Comparison of ENCODE assay signal across 16 cellular contexts in the genomic region with DNA sequence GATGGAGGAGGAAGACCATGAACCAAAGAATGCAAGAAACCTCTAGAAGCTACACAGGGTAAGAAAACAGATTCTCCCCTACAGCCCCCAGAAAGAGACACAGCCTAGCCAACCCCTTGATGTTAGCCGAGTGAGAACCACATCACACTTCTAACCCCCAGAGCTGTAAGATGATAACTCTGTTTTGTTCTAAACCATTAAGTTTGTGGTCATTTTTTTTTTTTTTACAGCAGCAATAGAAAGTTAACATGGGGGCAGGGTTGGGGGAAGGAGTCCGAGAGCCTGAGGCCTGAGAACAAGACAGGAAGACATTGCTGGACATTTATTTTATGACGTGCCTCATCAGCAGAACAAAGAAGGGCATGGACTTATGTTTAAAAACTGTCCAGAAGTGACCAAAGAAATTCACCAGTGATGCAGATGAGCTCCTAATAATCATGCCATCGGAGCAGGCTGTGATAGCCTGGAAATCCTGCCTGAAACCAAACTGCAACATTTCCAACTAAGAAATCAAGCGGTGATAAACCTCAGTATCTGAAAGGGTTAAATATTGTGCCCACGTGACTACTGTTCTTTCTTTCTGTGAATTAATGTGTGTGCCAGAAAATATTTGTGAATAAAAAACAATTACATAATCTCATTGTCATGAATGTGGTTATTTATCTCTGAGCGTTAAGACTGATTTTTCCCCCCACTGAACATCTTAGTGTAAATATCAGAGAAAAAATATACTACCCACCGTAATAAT. TPM values are rescaled to one million over a fixed set of nuclear protein-coding genes. Genes with fewer than 3 reads are reported as not detected.
DNase-seq lines count a peak whose midpoint lies in the region; ATAC-seq, FAIRE-seq and TF ChIP-seq lines count a peak whose summit lies in the region.
"Had no signal": no experiment of that assay in that cellular context is flagged by ENCODE, and none has a peak within 500 bp of the region (broad histone marks: within the 10 kb centered on the region; RNA-seq: fewer than 3 reads in every experiment).

No MANE protein-coding gene starts in this region.

- 83% methylated on average over 8 of the region's 8 CpGs for WGBS in K562 (ENCODE audit: insufficient coverage, low coverage, missing lambda C conversion rate)
- 37% methylated on average over 8 of the region's 8 CpGs for WGBS in right cardiac atrium
- WGBS in thyroid gland, 2 donors = 71 to 76% methylated on average over 8 of the region's 8 CpGs

- TF ChIP-seq EP300 in K562 (IDR thresholded peaks at IDR 0.05; ENCODE audit: low read length) = no peak

- H3K4me3 ChIP-seq in ACC112 (ENCODE audit: low read depth, low read length) (peak overlapping the region; percentile 68), K562 (no peak overlapping the region), right cardiac atrium (ENCODE audit: low read length) (peak overlapping the region; percentile 46), gastrocnemius medialis (peak overlapping the region in 2 of 4 donors; percentile 5 to 8), thyroid gland (replicated peaks in 1 of 3) (no peak overlapping the region)
- H3K4me3 ChIP-seq: spleen had no signal

- H3K36me3 ChIP-seq in ACC112 (ENCODE audit: insufficient read depth, low read length) (0 out of 2 replicates have a peak, but pooled peaks cover 2% of the 10 kb centered on the region), K562 (ENCODE audit: control insufficient read depth, insufficient read depth, low read length) (no peaks in the 10 kb centered on the region), gastrocnemius medialis (peaks cover 0 to 4% of the 10 kb centered on the region in 2 donors), thyroid gland (no peaks in the 10 kb centered on the region)
- H3K36me3 ChIP-seq: spleen had no signal

- CTCF ChIA-PET in K562 (lab: Yijun Ruan, JAX; ENCODE audit: low intra/inter-chr PET ratio) = interaction anchor here (0.6 kb wide), 1 partner anchor 15 kb away, joined by 4 read pairs; no protein-coding TSS in a partner anchor

- no peaks in the 10 kb centered on the region for H4K20me1 ChIP-seq in K562 (replicated peaks; ENCODE audit: control insufficient read depth, insufficient read depth, low read length)

- ATAC-seq in K562 (no peak), right cardiac atrium (no peak), gastrocnemius medialis (no peak), HG02798 (IDR thresholded peaks at IDR 0.05; ENCODE audit: poor library complexity, unreplicated experiment) (no peak)
- ATAC-seq: Panc1 had no signal

- TF ChIP-seq CTCF in K562 (IDR thresholded peaks at IDR 0.05 in 2 of 3, conservative IDR thresholded peaks at IDR 0.05 in 1 of 3; ENCODE audit: insufficient read depth in 2 of 3, low read depth in 1 of 3, low read length in 3 of 3) = no peak
- no peak for TF ChIP-seq CTCF in gastrocnemius medialis (IDR thresholded peaks at IDR 0.05 in 4 of 5, conservative IDR thresholded peaks at IDR 0.05 in 1 of 5)
- TF ChIP-seq CTCF in thyroid gland (IDR thresholded peaks at IDR 0.05) = no peak

- peaks cover 20% of the 10 kb centered on the region for H3K4me1 ChIP-seq in ACC112 (ENCODE audit: control insufficient read depth, insufficient read depth, low read length, unreplicated experiment)
- peaks cover 0 to 4% of the 10 kb centered on the region in 2 experiments; a peak in 1 of 5 replicates for H3K4me1 ChIP-seq in K562 (replicated peaks in 1 of 2; ENCODE audit: control insufficient read depth in 2 of 2, insufficient read depth in 2 of 2, low read length in 2 of 2)
- H3K4me1 ChIP-seq in right cardiac atrium (ENCODE audit: control insufficient read depth, insufficient read depth, low read length) = no peaks in the 10 kb centered on the region
- H3K4me1 ChIP-seq in gastrocnemius medialis = no peaks in the 10 kb centered on the region
- peaks cover 0 to 11% of the 10 kb centered on the region in 2 donors for H3K4me1 ChIP-seq in thyroid gland

- H3K27ac ChIP-seq in ACC112 (ENCODE audit: low read depth, low read length) (peak overlapping the region; percentile 45; the same call in 1 of the 2 replicates), K562 (ENCODE audit: extremely low read depth, low read depth, low read length) (no peak overlapping the region), right cardiac atrium (ENCODE audit: low read length) (peak overlapping the region; percentile 80), gastrocnemius medialis (peak overlapping the region; percentile 3 to 41 (median 19)), thyroid gland (no peak overlapping the region)
- H3K27ac ChIP-seq: spleen had no signal

- H2AFZ ChIP-seq in ACC112 (ENCODE audit: low read length, unreplicated experiment) (peak overlapping the region; percentile 87), K562 (ENCODE audit: low read depth, low read length) (peak overlapping the region; percentile 24; the same call in 1 of the 2 replicates)

- no peaks in the 10 kb centered on the region for H3K9me1 ChIP-seq in K562 (ENCODE audit: control insufficient read depth, insufficient read depth, low read length)

- FAIRE-seq in K562 (lab: Jason Lieb, UNC) = no peak

- intact Hi-C loops in K562 (cut with micrococcal nuclease) (loop anchor here (2.0 kb wide), 2 partner anchors 87 to 175 kb away; no protein-coding TSS in a partner anchor), right cardiac atrium (cut with DNase I) (loop anchor here in 2 of 4 donors (10.0 kb wide), 2 partner anchors 175 to 285 kb away; no protein-coding TSS in a partner anchor), gastrocnemius medialis (cut with DNase I; ENCODE audit: low total_unique reads) (no loop called here), thyroid gland (cut with DNase I) (no loop called here)

- DNase-seq in K562 (ENCODE audit: extremely low read depth in 1 of 4, low spot score in 3 of 4) (no peak), right cardiac atrium (no peak), gastrocnemius medialis (no peak), ureter (ENCODE audit: low spot score) (no peak), thyroid gland (no peak)
- no peak for DNase-seq in activated CD4-positive, alpha-beta T cell treated with anti-CD3 and anti-CD28 coated beads for 1 hour
- DNase-seq: caudate nucleus; NCI-H187; NCI-H345; spleen; stimulated activated CD8-positive, alpha-beta memory T cell treated with anti-CD3 and anti-CD28 coated beads, Interleukin-4, amount 100 ng/mL, for 48 hours; T-helper 9 cell had no signal

- H3K9me3 ChIP-seq in K562 (replicated peaks; ENCODE audit: control insufficient read depth, insufficient read depth, low read depth, low read length) (no peaks in the 10 kb centered on the region), right cardiac atrium (ENCODE audit: control insufficient read depth, low read length) (no peaks in the 10 kb centered on the region), gastrocnemius medialis (no peaks in the 10 kb centered on the region), thyroid gland (no peaks in the 10 kb centered on the region)

- in situ Hi-C loops in K562 (cut with MboI) (loop anchor here (5.0 kb wide), 1 partner anchor 282 kb away; no protein-coding TSS in a partner anchor), gastrocnemius medialis (cut with MboI; ENCODE audit: low sequenced_read_pairs in 4 of 4) (loop anchor here in 1 of 4 donors (10.0 kb wide), 1 partner anchor 285 kb away; no protein-coding TSS in a partner anchor)

- TF ChIP-seq RAD21 in K562 (CRISPR knock-in tag; conservative IDR thresholded peaks at IDR 0.05 in 1 of 2, IDR thresholded peaks at IDR 0.05 in 1 of 2) = no peak

- no peak overlapping the region for H3K4me2 ChIP-seq in K562 (ENCODE audit: insufficient read depth, low read length)

- BruUV-seq in K562 (replicated peaks; lab: Mats Ljungman, UMichigan) = no TSS peak

- H3K9ac ChIP-seq in K562 (ENCODE audit: insufficient read depth in 1 of 2, low read depth in 2 of 2, low read length in 2 of 2) = no peak overlapping the region

- POLR2A ChIA-PET in K562 (lab: Yijun Ruan, JAX) = no interaction called here

- H3K27me3 ChIP-seq in ACC112 (ENCODE audit: insufficient read depth, low read length) (no peaks in the 10 kb centered on the region), K562 (ENCODE audit: control insufficient read depth in 2 of 2, insufficient read depth in 2 of 2, low read length in 2 of 2) (no peaks in the 10 kb centered on the region), right cardiac atrium (ENCODE audit: control insufficient read depth, insufficient read depth) (no peaks in the 10 kb centered on the region), gastrocnemius medialis (no peaks in the 10 kb centered on the region), thyroid gland (no peaks in the 10 kb centered on the region)
- H3K27me3 ChIP-seq: spleen had no signal

- H3K79me2 ChIP-seq in ACC112 (ENCODE audit: control insufficient read depth, insufficient read depth, low read length, unreplicated experiment) (no peaks in the 10 kb centered on the region), K562 (ENCODE audit: control insufficient read depth, insufficient read depth, low read length) (no peaks in the 10 kb centered on the region)

- TF ChIP-seq POLR2A in K562 (conservative IDR thresholded peaks at IDR 0.05) (no peak), gastrocnemius medialis (IDR thresholded peaks at IDR 0.05) (no peak), thyroid gland (IDR thresholded peaks at IDR 0.05) (no peak)

RNA-seq across cellular contexts. Expression of a gene that starts 1.1 kb away (rescaled TPM):
- 0.46 TPM in 1 of 2 replicates, not detected in the other for total RNA-seq in K562 (2011; cell fraction: chromatin; rRNA removed; ENCODE audit: low replicate concordance)
- total RNA-seq in K562 (2011; cell fraction: nucleolus; rRNA removed) = 0.26 TPM in 1 of 2 replicates, not detected in the other
- 0.07 TPM in 1 of 2 replicates, not detected in the other for total RNA-seq in K562 (2011; cell fraction: nucleoplasm; rRNA removed)
- 0.98 TPM in 1 of 2 replicates, not detected in the other for total RNA-seq in K562 (2014; rRNA removed)
- total RNA-seq in K562 (2014; rRNA removed; fragmentation: Illumina TruSeq; extraction: Trizol) = not detected in 2 replicates
- 0.04 TPM in 1 of 2 replicates, not detected in the other for total RNA-seq in K562 (2015; rRNA removed; fragmentation: Illumina TruSeq; extraction: Trizol)
- total RNA-seq in K562 (2021) = not detected in 2 replicates
- 0.24 TPM in 1 of 2 replicates, not detected in the other for polyA plus RNA-seq in K562 (2011; rRNA removed)
- polyA plus RNA-seq in K562 (2011; cell fraction: cytosol; rRNA removed) = not detected in 2 replicates
- 0.18 TPM in 1 of 2 replicates, not detected in the other for polyA plus RNA-seq in K562 (2011; cell fraction: nucleus; rRNA removed)
- 0.06 and 0.12 TPM in 2 replicates for polyA plus RNA-seq in K562 (2012)
- not detected in 2 replicates for polyA plus RNA-seq in K562 (2014; fragmentation: Illumina TruSeq; extraction: Trizol)
- polyA plus RNA-seq in K562 (2014; fragmentation: Nextera tagmentation; extraction: Ambion mirVana) = not detected
- polyA plus RNA-seq in K562 (2014; rRNA removed) = 0.01 TPM in 1 of 2 replicates, not detected in the other
- polyA minus RNA-seq in K562 (2011; rRNA and poly(A)+ RNA removed) = 0.09 TPM in 1 of 2 replicates, not detected in the other
- not detected in 2 replicates for polyA minus RNA-seq in K562 (2011; cell fraction: cytosol; rRNA and poly(A)+ RNA removed)
- polyA minus RNA-seq in K562 (2011; cell fraction: nucleus; rRNA and poly(A)+ RNA removed) = 0.11 and 0.40 TPM in 2 replicates
- 10 to 100 TPM; 14.5 to 28.7 (median 26.3) TPM for total RNA-seq in right cardiac atrium
- polyA plus RNA-seq in right cardiac atrium = 29.5 TPM
- 10 to 100 TPM in 2 of 4 donors, 1 to 10 TPM in 2; 6.0 to 38.2 (median 8.5) TPM for total RNA-seq in gastrocnemius medialis
- total RNA-seq in ureter = 4.3 TPM
- total RNA-seq in thyroid gland = 10 to 100 TPM; 11.9 to 40.2 (median 25.4) TPM
- total RNA-seq: H4 had no signal

Comparison
In these comparisons a context has a peak if more than half of its experiments do, and no peak if none do; other contexts are left out.
1. H3K27ac ChIP-seq: peak in ACC112 (single experiment), right cardiac atrium (single experiment) and gastrocnemius medialis (4 of 4); none in K562 (single experiment) and thyroid gland (0 of 3).
2. H3K4me3 ChIP-seq: peak in ACC112 (single experiment) and right cardiac atrium (single experiment); none in K562 (single experiment) and thyroid gland (0 of 3).